ENCODE assay signal across 17 cellular contexts in genomic region chrX:137852502-137852901, GRCh38.
A peak's percentile ranks its signal among the peaks of the same experiment; 100 is the strongest.
DNase-seq lines count a peak whose midpoint lies in the region; ATAC-seq and TF ChIP-seq lines count a peak whose summit lies in the region.
"Had no signal": no experiment of that assay in that cellular context is flagged by ENCODE, and none has a peak within 500 bp of the region (broad histone marks: within the 10 kb centered on the region; RNA-seq: fewer than 3 reads in every experiment).

No MANE protein-coding gene starts in this region.

- 93 to 97% methylated on average over 2 of the region's 2 CpGs for WGBS in ectodermal cell, 2 experiments
- WGBS in right cardiac atrium, result 72% methylated on average over 2 of the region's 2 CpGs

- H4K20me1 ChIP-seq in MM.1S (ENCODE audit: insufficient read depth, low read length) (no peaks in the 10 kb centered on the region), neural progenitor cell (ENCODE audit: low read depth) (no peaks in the 10 kb centered on the region)

- H3F3A ChIP-seq in MM.1S (ENCODE audit: insufficient read depth, low read length) (no peaks in the 10 kb centered on the region), neural progenitor cell (ENCODE audit: low read depth) (peaks cover 16% of the 10 kb centered on the region)

- H3K36me3 ChIP-seq in MM.1S (replicated peaks; ENCODE audit: insufficient read depth, low read length), result no peaks in the 10 kb centered on the region
- H3K36me3 ChIP-seq in ectodermal cell (ENCODE audit: control insufficient read depth, insufficient read depth, low read length), result no peaks in the 10 kb centered on the region
- H3K36me3 ChIP-seq in neural progenitor cell, result no peaks in the 10 kb centered on the region

- H3K9ac ChIP-seq in MM.1S (ENCODE audit: low read length) (no peak overlapping the region), neural progenitor cell (no peak overlapping the region)

- ATAC-seq in right cardiac atrium, result no peak

- intact Hi-C loops in right cardiac atrium (cut with DNase I), result no loop called here

- H3K4me3 Mint-ChIP-seq in neural progenitor cell, result no peak overlapping the region
- H3K4me3 Mint-ChIP-seq: CD4-positive, alpha-beta memory T cell had no signal

- peaks cover 27% of the 10 kb centered on the region for H3K4me1 Mint-ChIP-seq in neural progenitor cell
- H3K4me1 Mint-ChIP-seq: CD4-positive, alpha-beta memory T cell had no signal

- DNase-seq in MM.1S (no peak), iPS-NIHi7 (ENCODE audit: extremely low spot score) (peak; percentile 38), neural progenitor cell (ENCODE audit: low spot score) (peak; percentile 3), T1000 (lab: John Stamatoyannopoulos, UW) (no peak), right cardiac atrium (no peak)
- no peak for DNase-seq in activated naive CD4-positive, alpha-beta T cell treated with anti-CD3 and anti-CD28 coated beads, Interleukin-2, amount 50 U/mL, for 16 hours
- DNase-seq: C1 segment of cervical spinal cord; Calu3; CD4-positive, alpha-beta memory T cell; COR-L47; DMS53; DMS79 treated with DMSO at 0.1 percent for 48 hours; GF-D8; GOT3; H7; HCEC 1CT had no signal

- no peak overlapping the region for H3K27ac Mint-ChIP-seq in neural progenitor cell
- H3K27ac Mint-ChIP-seq: CD4-positive, alpha-beta memory T cell had no signal

- H3K9me2 ChIP-seq in MM.1S (replicated peaks; ENCODE audit: insufficient read depth, low read length), result no peaks in the 10 kb centered on the region

- peaks cover 2% of the 10 kb centered on the region for H3K9me3 Mint-ChIP-seq in neural progenitor cell

- no peaks in the 10 kb centered on the region for H3K79me2 ChIP-seq in MM.1S (ENCODE audit: low read length)
- no peaks in the 10 kb centered on the region for H3K79me2 ChIP-seq in neural progenitor cell (ENCODE audit: low read depth)

- H2AFZ ChIP-seq in MM.1S (ENCODE audit: low read length), result 0 out of 2 replicates have a peak overlapping the region, but pooled peaks have one; percentile 6
- no peak overlapping the region for H2AFZ ChIP-seq in neural progenitor cell (replicated peaks)

- H3K4me3 ChIP-seq in MM.1S (ENCODE audit: low read length) (no peak overlapping the region), ectodermal cell (ENCODE audit: insufficient read depth, low read depth, low read length) (no peak overlapping the region), neural progenitor cell (no peak overlapping the region), right cardiac atrium (ENCODE audit: low read length) (no peak overlapping the region)

- H3K27me3 Mint-ChIP-seq in neural progenitor cell (ENCODE audit: insufficient read depth, low read depth), result no peaks in the 10 kb centered on the region

- H3K9me3 ChIP-seq in MM.1S (replicated peaks; ENCODE audit: insufficient read depth, low read length) (no peaks in the 10 kb centered on the region), ectodermal cell (ENCODE audit: control insufficient read depth, low read length) (no peaks in the 10 kb centered on the region), neural progenitor cell (ENCODE audit: low read depth) (no peaks in the 10 kb centered on the region), right cardiac atrium (ENCODE audit: control insufficient read depth, low read length) (no peaks in the 10 kb centered on the region)

- H3K4me1 ChIP-seq in MM.1S (ENCODE audit: low read length) (no peaks in the 10 kb centered on the region), ectodermal cell (ENCODE audit: control insufficient read depth, insufficient read depth, low read length) (no peaks in the 10 kb centered on the region), neural progenitor cell (peaks cover 8% of the 10 kb centered on the region), right cardiac atrium (ENCODE audit: control insufficient read depth, insufficient read depth, low read length) (no peaks in the 10 kb centered on the region)

- H3K27ac ChIP-seq in MM.1S (ENCODE audit: low read length), result no peak overlapping the region
- H3K27ac ChIP-seq in ectodermal cell (ENCODE audit: insufficient read depth, low read depth, low read length, poor library complexity, severe bottlenecking), result peak overlapping the region; percentile 8
- no peak overlapping the region for H3K27ac ChIP-seq in neural progenitor cell
- H3K27ac ChIP-seq in right cardiac atrium (ENCODE audit: low read length), result no peak overlapping the region

- H3K27me3 ChIP-seq in MM.1S (replicated peaks; ENCODE audit: insufficient read depth, low read length) (no peaks in the 10 kb centered on the region), ectodermal cell (ENCODE audit: control insufficient read depth, insufficient read depth, low read length, poor library complexity, severe bottlenecking) (no peaks in the 10 kb centered on the region), neural progenitor cell (no peaks in the 10 kb centered on the region), right cardiac atrium (ENCODE audit: control insufficient read depth, insufficient read depth) (no peaks in the 10 kb centered on the region)

- H3K4me2 ChIP-seq in MM.1S (ENCODE audit: low read depth, low read length) (no peak overlapping the region), neural progenitor cell (peak overlapping the region; percentile 17)

- no peaks in the 10 kb centered on the region for H3K36me3 Mint-ChIP-seq in neural progenitor cell
- H3K36me3 Mint-ChIP-seq: CD4-positive, alpha-beta memory T cell had no signal

- TF ChIP-seq CTCF in MM.1S (IDR thresholded peaks at IDR 0.05; ENCODE audit: low read length) (no peak), neural progenitor cell (IDR thresholded peaks at IDR 0.05) (no peak)

Comparison
In these comparisons a context has a peak if more than half of its experiments do, and no peak if none do; other contexts are left out.
1. DNase-seq: peak in iPS-NIHi7 (single experiment) and neural progenitor cell (single experiment); none in MM.1S (single experiment), T1000 (single experiment), activated naive CD4-positive, alpha-beta T cell treated with anti-CD3 and anti-CD28 coated beads, Interleukin-2, amount 50 U/mL, for 16 hours (single experiment) and right cardiac atrium (0 of 3).